28 cellular contexts compared by ENCODE assay signal in the genomic region with DNA sequence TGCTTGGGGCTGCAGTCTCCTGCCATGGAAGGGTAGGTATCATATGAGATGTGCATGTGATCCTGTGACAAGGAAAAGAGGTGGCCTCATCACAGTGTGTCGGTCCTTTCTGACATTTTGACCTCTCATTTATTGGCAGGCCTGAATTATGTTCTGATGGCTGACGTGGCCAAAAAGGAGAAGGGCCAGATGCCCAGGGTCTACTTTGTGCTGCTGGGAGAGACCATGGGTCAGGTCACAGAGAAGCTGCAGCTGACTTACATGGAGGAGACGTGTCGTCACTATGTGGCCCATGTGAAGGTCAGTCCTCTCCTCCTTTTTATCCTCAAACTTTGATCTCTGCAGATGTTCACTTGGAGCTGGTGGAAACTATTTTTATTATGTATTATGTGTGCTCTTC.
"Had no signal": no experiment of that assay in that cellular context is flagged by ENCODE, and none has a peak within 500 bp of the region (broad histone marks: within the 10 kb centered on the region; RNA-seq: fewer than 3 reads in every experiment).

No MANE protein-coding gene starts in this region.

- H3K27ac ChIP-seq: coronary artery, epithelial cell of prostate had no signal

- H3K36me3 ChIP-seq: breast epithelium, esophagus squamous epithelium had no signal

- ATAC-seq: activated CD4-positive, alpha-beta T cell treated with anti-CD3 and anti-CD28 coated beads for 36 hours; activated CD8-positive, alpha-beta memory T cell treated with anti-CD3 and anti-CD28 coated beads, Interleukin-2, amount 10 ng/mL, durations not matched to agents 7 days and 5 days; activated CD8-positive, alpha-beta T cell treated with anti-CD3 and anti-CD28 coated beads, Interleukin-2, amount 10 ng/mL, durations not matched to agents 7 days and 5 days; activated naive CD4-positive, alpha-beta T cell treated with anti-CD3 and anti-CD28 coated beads, Interleukin-2, amount 50 U/mL, for 72 hours; activated T-cell treated with anti-CD3 and anti-CD28 coated beads, Interleukin-2, amount 50 U/mL, for 72 hours; effector memory CD8-positive, alpha-beta T cell; gastroesophageal sphincter; T-helper 17 cell had no signal

- DNase-seq: activated CD4-positive, alpha-beta memory T cell treated with anti-CD3 and anti-CD28 coated beads for 36 hours; activated CD4-positive, alpha-beta T cell treated with anti-CD3 and anti-CD28 coated beads for 36 hours; activated CD4-positive, alpha-beta T cell treated with anti-CD3 and anti-CD28 coated beads, Interleukin-2, amount 10 ng/mL, durations not matched to agents 24 days and 14 days; activated CD4-positive, CD25-positive, alpha-beta regulatory T cell; activated CD4-positive, CD25-positive, alpha-beta regulatory T cell treated with anti-CD3 and anti-CD28 coated beads, Interleukin-2, amount 50 U/mL, for 72 hours; activated CD8-positive, alpha-beta memory T cell treated with anti-CD3 and anti-CD28 coated beads, Interleukin-2, amount 10 ng/mL, durations not matched to agents 7 days and 5 days; activated CD8-positive, alpha-beta memory T cell treated with anti-CD3 and anti-CD28 coated beads, Interleukin-2, amount 50 U/mL, for 4 hours; activated CD8-positive, alpha-beta T cell treated with anti-CD3 and anti-CD28 coated beads, Interleukin-2, amount 10 ng/mL, durations not matched to agents 7 days and 5 days; activated gamma-delta T cell; activated naive CD4-positive, alpha-beta T cell; activated naive CD4-positive, alpha-beta T cell treated with anti-CD3 and anti-CD28 coated beads, Interleukin-2, amount 10 ng/mL, durations not matched to agents 7 days and 5 days; activated naive CD8-positive, alpha-beta T cell treated with anti-CD3 and anti-CD28 coated beads, Interleukin-2, amount 10 ng/mL, durations not matched to agents 7 days and 5 days; activated T-cell treated with anti-CD3 and anti-CD28 coated beads, Interleukin-2, amount 50 U/mL, for 24 hours; activated T-cell treated with anti-CD3 and anti-CD28 coated beads, Interleukin-2, amount 50 U/mL, for 72 hours; effector CD4-positive, alpha-beta T cell; effector memory CD8-positive, alpha-beta T cell; esophagus squamous epithelium; foreskin melanocyte; T-helper 1 cell; T-helper 17 cell; T1000 had no signal

- FAIRE-seq: endothelial cell of umbilical vein had no signal

- H3K4me3 ChIP-seq: ascending aorta, breast epithelium, coronary artery, esophagus squamous epithelium, gastroesophageal sphincter had no signal

- H3K27me3 ChIP-seq: ascending aorta, breast epithelium, esophagus squamous epithelium, gastroesophageal sphincter had no signal

- H3K9me3 ChIP-seq: ascending aorta, breast epithelium, esophagus squamous epithelium, gastroesophageal sphincter had no signal
